Comparison of ENCODE assay signal across 10 cellular contexts in genomic region chr14:35285991-35286564, GRCh38. TPM values are rescaled to one million over a fixed set of nuclear protein-coding genes. Genes with fewer than 3 reads are reported as not detected.
DNase-seq lines count a peak whose midpoint lies in the region; ATAC-seq and TF ChIP-seq lines count a peak whose summit lies in the region.
"Had no signal": no experiment of that assay in that cellular context is flagged by ENCODE, and none has a peak within 500 bp of the region (broad histone marks: within the 10 kb centered on the region; RNA-seq: fewer than 3 reads in every experiment).

No MANE protein-coding gene starts in this region.

- no peak for TF ChIP-seq POLR2A in adrenal gland (IDR thresholded peaks at IDR 0.05)

- WGBS in adrenal gland, 4 donors: 79 to 91% (median 80%) methylated on average over 9 of the region's 9 CpGs

- intact Hi-C loops in left ventricle myocardium superior (cut with micrococcal nuclease) (no loop called here), left cardiac atrium (cut with DNase I) (no loop called here), upper lobe of right lung (cut with DNase I) (no loop called here), adrenal gland (cut with DNase I) (loop anchor here in 1 of 2 donors (5.0 kb wide), 1 partner anchor 121 kb away; no protein-coding TSS in a partner anchor)

- H3K27ac ChIP-seq in upper lobe of right lung: peak overlapping the region; percentile 51
- H3K27ac ChIP-seq in SJCRH30: no peak overlapping the region
- H3K27ac ChIP-seq in adrenal gland: peak overlapping the region in 2 of 5 donors; percentile 4 to 53

- peaks cover 4% of the 10 kb centered on the region for H3K4me1 ChIP-seq in upper lobe of right lung
- H3K4me1 ChIP-seq in SJCRH30: 0 out of 2 replicates have a peak, but pooled peaks cover 3% of the 10 kb centered on the region
- no peaks in the 10 kb centered on the region for H3K4me1 ChIP-seq in adrenal gland (replicated peaks in 1 of 2)

- H3K27me3 ChIP-seq in upper lobe of right lung (no peaks in the 10 kb centered on the region), SJCRH30 (no peaks in the 10 kb centered on the region), adrenal gland (no peaks in the 10 kb centered on the region), H7 (ENCODE audit: control insufficient read depth, insufficient read depth, low read length) (no peaks in the 10 kb centered on the region)

- peaks cover 5% of the 10 kb centered on the region for H3K36me3 ChIP-seq in upper lobe of right lung
- H3K36me3 ChIP-seq in SJCRH30: no peaks in the 10 kb centered on the region
- H3K36me3 ChIP-seq in adrenal gland (replicated peaks in 1 of 2): no peaks in the 10 kb centered on the region
- no peaks in the 10 kb centered on the region; the same call in 1 of the 2 replicates for H3K36me3 ChIP-seq in H7 (replicated peaks; ENCODE audit: control insufficient read depth, insufficient read depth, low read length)

- TF ChIP-seq CTCF in upper lobe of right lung (IDR thresholded peaks at IDR 0.05) (no peak), adrenal gland (IDR thresholded peaks at IDR 0.05) (no peak)

- no peak overlapping the region for H3K4me3 ChIP-seq in upper lobe of right lung
- H3K4me3 ChIP-seq in SJCRH30: no peak overlapping the region
- no peak overlapping the region for H3K4me3 ChIP-seq in adrenal gland
- no peak overlapping the region for H3K4me3 ChIP-seq in H7 (ENCODE audit: insufficient read depth, low read depth, low read length)

- ATAC-seq in left ventricle myocardium superior: peak; percentile 16
- ATAC-seq in left cardiac atrium: no peak
- ATAC-seq in HG03135 (IDR thresholded peaks at IDR 0.05; ENCODE audit: unreplicated experiment): peak; percentile 9
- no peak for ATAC-seq in upper lobe of right lung

- H3K9me3 ChIP-seq in upper lobe of right lung (no peaks in the 10 kb centered on the region), SJCRH30 (replicated peaks) (no peaks in the 10 kb centered on the region), adrenal gland (replicated peaks in 1 of 3) (no peaks in the 10 kb centered on the region)

- no peak for DNase-seq in left ventricle myocardium superior
- DNase-seq in left cardiac atrium: no peak
- peak; percentile 16 for DNase-seq in UCSD-AML1 (lab: John Stamatoyannopoulos, UW; ENCODE audit: unreplicated experiment)
- no peak for DNase-seq in upper lobe of right lung
- no peak for DNase-seq in SJCRH30
- DNase-seq in adrenal gland: no peak
- DNase-seq in H7: no peak
- DNase-seq: glutamatergic neuron, NCI-H526 treated with DMSO at 0.1 percent for 48 hours had no signal

RNA-seq across cellular contexts. Expression of gene PSMA6, which starts 6.1 kb away (rescaled TPM):
- total RNA-seq in left ventricle myocardium superior (185 TPM), left cardiac atrium (100 to 1,000 TPM; 131 to 165 TPM), upper lobe of right lung (157 TPM), adrenal gland (100 to 1,000 TPM; 114 to 323 (median 185) TPM)
- 211 and 212 TPM in 2 replicates for total RNA-seq in SJCRH30 (2014; rRNA removed; shearing (Covaris generic))
- 100 to 1,000 TPM; 119 to 393 (median 120) TPM for polyA plus RNA-seq in adrenal gland
- total RNA-seq in H7 (2014; rRNA removed; shearing (Covaris generic)): 206 and 232 TPM in 2 replicates

Comparison
In these comparisons a context has a peak if more than half of its experiments do, and no peak if none do; other contexts are left out.
1. ATAC-seq: peak in left ventricle myocardium superior (single experiment) and HG03135 (single experiment); none in left cardiac atrium (0 of 2) and upper lobe of right lung (single experiment).